ENCODE assay signal across 10 cellular contexts in the genomic region with DNA sequence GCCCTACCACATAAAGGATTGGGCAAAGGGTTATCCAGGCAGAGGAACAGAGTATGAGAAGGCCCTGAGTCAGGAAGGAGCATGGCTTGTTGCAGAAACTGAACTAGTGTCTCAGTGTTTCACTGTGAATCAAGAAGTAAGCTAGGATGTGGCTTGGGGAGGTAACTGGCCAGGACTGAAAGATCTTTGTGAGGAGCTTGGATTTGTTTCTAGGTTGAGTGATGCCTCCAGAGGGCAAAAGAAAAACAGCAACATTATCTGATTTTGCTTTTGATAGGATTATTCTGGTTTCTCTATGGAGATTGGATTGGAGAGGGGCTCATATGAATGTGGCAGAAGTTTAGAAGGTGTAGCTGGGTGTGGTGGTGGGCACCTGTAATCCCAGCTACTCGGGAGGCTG.
DNase-seq lines count a peak whose midpoint lies in the region; ATAC-seq, FAIRE-seq and TF ChIP-seq lines count a peak whose summit lies in the region.
"Had no signal": no experiment of that assay in that cellular context is flagged by ENCODE, and none has a peak within 500 bp of the region (broad histone marks: within the 10 kb centered on the region; RNA-seq: fewer than 3 reads in every experiment).

No MANE protein-coding gene starts in this region.

- no peak overlapping the region for H3K27ac ChIP-seq in OCI-LY3 (ENCODE audit: low read length)
- H3K27ac ChIP-seq: cardiac muscle cell, tibial nerve had no signal

- no peak overlapping the region for H3K4me2 ChIP-seq in OCI-LY3 (ENCODE audit: low read length)

- H3K4me1 Mint-ChIP-seq in CD14-positive monocyte: peaks cover 10% of the 10 kb centered on the region

- H3K9me3 Mint-ChIP-seq in CD14-positive monocyte: no peaks in the 10 kb centered on the region

- no peaks in the 10 kb centered on the region for H3K79me2 ChIP-seq in OCI-LY3 (ENCODE audit: low read length)

- FAIRE-seq in frontal cortex (lab: Jason Lieb, UNC): no peak

- intact Hi-C loops in CD14-positive monocyte (cut with micrococcal nuclease): no loop called here

- no peak overlapping the region for H3K4me3 Mint-ChIP-seq in CD14-positive monocyte

- no peaks in the 10 kb centered on the region for H4K20me1 ChIP-seq in OCI-LY3 (ENCODE audit: insufficient read depth, low read length)

- peaks cover 16% of the 10 kb centered on the region for H3K4me1 ChIP-seq in OCI-LY3 (ENCODE audit: low read length)

- H3K9ac ChIP-seq in OCI-LY3 (ENCODE audit: low read length): no peak overlapping the region

- H3K9me3 ChIP-seq in OCI-LY3 (ENCODE audit: insufficient read depth, low read length): no peaks in the 10 kb centered on the region
- H3K9me3 ChIP-seq: tibial nerve had no signal

- H3K27ac Mint-ChIP-seq in CD14-positive monocyte: peak overlapping the region in 2 of 7 donors; percentile 35 to 75

- H3K4me3 ChIP-seq in OCI-LY3 (ENCODE audit: low read length): no peak overlapping the region
- H3K4me3 ChIP-seq: cardiac muscle cell, tibial nerve had no signal

- TF ChIP-seq CTCF in CD14-positive monocyte (IDR thresholded peaks at IDR 0.05): peak; percentile 55
- peak; percentile 29 for TF ChIP-seq CTCF in OCI-LY3 (IDR thresholded peaks at IDR 0.05; ENCODE audit: low read depth, low read length)

- ATAC-seq in GM21381 (IDR thresholded peaks at IDR 0.05; ENCODE audit: unreplicated experiment): peak; percentile 43

- H3K36me3 ChIP-seq in OCI-LY3 (replicated peaks; ENCODE audit: low read depth, low read length): no peaks in the 10 kb centered on the region
- H3K36me3 ChIP-seq: cardiac muscle cell, tibial nerve had no signal

- H3K27me3 ChIP-seq in OCI-LY3 (ENCODE audit: low read depth, low read length): no peaks in the 10 kb centered on the region
- H3K27me3 ChIP-seq: cardiac muscle cell, tibial nerve had no signal

- H2AFZ ChIP-seq in OCI-LY3 (ENCODE audit: low read depth, low read length): no peak overlapping the region

- no peak for DNase-seq in CD14-positive monocyte (ENCODE audit: low spot score)
- DNase-seq in glomerular visceral epithelial cell (ENCODE audit: extremely low spot score): peak; percentile 25
- DNase-seq in activated naive CD4-positive, alpha-beta T cell treated with anti-CD3 and anti-CD28 coated beads, Interleukin-2, amount 50 U/mL, for 16 hours: no peak
- DNase-seq in frontal cortex (ENCODE audit: low spot score in 2 of 2): no peak
- DNase-seq in activated CD8-positive, alpha-beta memory T cell treated with anti-CD3 and anti-CD28 coated beads for 24 hours: no peak
- no peak for DNase-seq in activated CD4-positive, alpha-beta T cell treated with anti-CD3 and anti-CD28 coated beads for 1 hour

- peaks cover 1 to 3% (median 2%) of the 10 kb centered on the region in 3 donors for H3K27me3 Mint-ChIP-seq in CD14-positive monocyte (ENCODE audit: low read depth in 3 of 3)

- peaks cover 9 to 13% of the 10 kb centered on the region in 2 donors for H3K36me3 Mint-ChIP-seq in CD14-positive monocyte
